In genomic region chr3:6771171-6771570, GRCh38 we compare ENCODE assay signal across 18 cellular contexts.
DNase-seq lines count a peak whose midpoint lies in the region; TF ChIP-seq lines count a peak whose summit lies in the region.
"Had no signal": no experiment of that assay in that cellular context is flagged by ENCODE, and none has a peak within 500 bp of the region (broad histone marks: within the 10 kb centered on the region; RNA-seq: fewer than 3 reads in every experiment).

No MANE protein-coding gene starts in this region.

- H3K4me3 Mint-ChIP-seq in H9, result peak overlapping the region in 1 of 2 experiments; percentile 41; a peak in 2 of 5 replicates
- no peak overlapping the region for H3K4me3 Mint-ChIP-seq in endodermal cell
- H3K4me3 Mint-ChIP-seq: B cell; CD4-positive, CD25-positive, alpha-beta regulatory T cell; CD8-positive, alpha-beta T cell had no signal

- no peak overlapping the region for H2AFZ ChIP-seq in H9 (ENCODE audit: low read length)
- H2AFZ ChIP-seq: GM23338 had no signal

- no peaks in the 10 kb centered on the region for H3K23me2 ChIP-seq in H9 (ENCODE audit: insufficient read length, low read depth, low read length, poor library complexity, severe bottlenecking)

- H4K8ac ChIP-seq in H9 (replicated peaks; ENCODE audit: insufficient read length, low read depth, low read length), result no peak overlapping the region

- no peak overlapping the region for H3K27ac ChIP-seq in H9 (ENCODE audit: insufficient read length, low read depth, low read length)
- H3K27ac ChIP-seq in endodermal cell (ENCODE audit: low read depth, low read length), result peak overlapping the region; percentile 67
- H3K27ac ChIP-seq: BLaER1, C4-2B had no signal

- H3K79me1 ChIP-seq in H9 (ENCODE audit: insufficient read depth, low read depth, low read length, poor library complexity, severe bottlenecking), result no peaks in the 10 kb centered on the region

- no CpG with 5 or more reads among the region's 5 CpGs for WGBS in H9 (ENCODE audit: extremely low coverage, insufficient read length, low lambda C conversion rate)
- WGBS in endodermal cell (ENCODE audit: insufficient coverage in 1 of 2, insufficient read length in 1 of 2), 2 experiments, result 80 to 89% methylated on average over 3 of the region's 5 CpGs

- no peak overlapping the region for H2BK15ac ChIP-seq in H9 (ENCODE audit: low read depth, low read length)

- no peaks in the 10 kb centered on the region for H4K20me1 ChIP-seq in H9 (ENCODE audit: control insufficient read depth, insufficient read depth, insufficient read length)
- H4K20me1 ChIP-seq: BLaER1 had no signal

- no peaks in the 10 kb centered on the region for H3K36me3 ChIP-seq in endodermal cell (ENCODE audit: control insufficient read depth, insufficient read depth, low read length)
- H3K36me3 ChIP-seq: BLaER1 had no signal

- H3K27me3 ChIP-seq in H9 (ENCODE audit: insufficient read depth, low read length) (no peaks in the 10 kb centered on the region), endodermal cell (ENCODE audit: control insufficient read depth, insufficient read depth, low read length, poor library complexity, severe bottlenecking) (no peaks in the 10 kb centered on the region)
- H3K27me3 ChIP-seq: BLaER1 had no signal

- H3K4me2 ChIP-seq in H9 (ENCODE audit: insufficient read depth, insufficient read length, low read length), result peak overlapping the region; percentile 69
- H3K4me2 ChIP-seq: BLaER1, GM23338 had no signal

- no peaks in the 10 kb centered on the region for H3K9me3 ChIP-seq in H9 (ENCODE audit: control insufficient read depth, low read depth, low read length)
- no peaks in the 10 kb centered on the region for H3K9me3 ChIP-seq in endodermal cell (ENCODE audit: control insufficient read depth, low read length)
- H3K9me3 ChIP-seq: BLaER1, Caco-2 had no signal

- DNase-seq in DMS53 (lab: John Stamatoyannopoulos, UW) (peak; percentile 23), DMS53 treated with DMSO at 0.1 percent for 48 hours (lab: John Stamatoyannopoulos, UW; ENCODE audit: unreplicated experiment) (no peak), H9 (no peak), NCI-H774 (lab: John Stamatoyannopoulos, UW) (peak; percentile 8), endodermal cell (no peak), NCI-H345 (lab: John Stamatoyannopoulos, UW) (no peak)
- no peak for DNase-seq in stimulated activated CD4-positive, alpha-beta T cell treated with anti-CD3 and anti-CD28 coated beads, Interleukin-4, amount 100 ng/mL, for 1 hour
- DNase-seq in stimulated activated CD4-positive, alpha-beta T cell treated with anti-CD3 and anti-CD28 coated beads, Interleukin-2, amount 100 ng/mL, for 24 hours, result no peak
- DNase-seq: Caco-2; CD4-positive, CD25-positive, alpha-beta regulatory T cell; CD8-positive, alpha-beta T cell; DMS153; DMS79 treated with DMSO at 0.1 percent for 48 hours; GF-D8 had no signal

- TF ChIP-seq CTCF in H9 (conservative IDR thresholded peaks at IDR 0.05) (no peak), endodermal cell (conservative IDR thresholded peaks at IDR 0.05) (no peak)

- H2BK120ac ChIP-seq in H9 (ENCODE audit: low read depth, low read length, poor library complexity, severe bottlenecking), result no peak overlapping the region

- 0 out of 7 replicates have a peak overlapping the region, but pooled peaks of 1 of the 3 experiments have one; percentile 97 for H3K27ac Mint-ChIP-seq in H9
- no peak overlapping the region for H3K27ac Mint-ChIP-seq in endodermal cell
- H3K27ac Mint-ChIP-seq: B cell; CD4-positive, CD25-positive, alpha-beta regulatory T cell; CD8-positive, alpha-beta T cell had no signal

- no peak overlapping the region for H4K91ac ChIP-seq in H9 (ENCODE audit: insufficient read length, low read depth, low read length)

- H3K4me1 Mint-ChIP-seq in H9 (peaks cover 16 to 22% of the 10 kb centered on the region in 2 experiments), endodermal cell (peaks cover 4% of the 10 kb centered on the region)
- H3K4me1 Mint-ChIP-seq: B cell; CD4-positive, CD25-positive, alpha-beta regulatory T cell had no signal

- no peak overlapping the region for H3K18ac ChIP-seq in H9 (ENCODE audit: insufficient read length, low read depth, low read length)

- H3K9me3 Mint-ChIP-seq in H9 (peaks cover 4 to 5% of the 10 kb centered on the region in 2 experiments; a peak in 4 of 5 replicates), endodermal cell (peaks cover 18% of the 10 kb centered on the region)

- no peak overlapping the region for H3K9ac ChIP-seq in H9 (ENCODE audit: extremely low read depth, insufficient read length, low read length)
- H3K9ac ChIP-seq in endodermal cell (ENCODE audit: extremely low read depth, low read length, poor library complexity, severe bottlenecking), result no peak overlapping the region
- H3K9ac ChIP-seq: BLaER1 had no signal

- no peak overlapping the region for H2BK12ac ChIP-seq in H9 (ENCODE audit: insufficient read length, low read depth, low read length)

- H3K36me3 Mint-ChIP-seq in H9 (ENCODE audit: insufficient read depth in 1 of 3, low read depth in 3 of 3) (peaks cover 4 to 5% (median 5%) of the 10 kb centered on the region in 3 experiments; a peak in 6 of 7 replicates), endodermal cell (ENCODE audit: low read depth) (peaks cover 1% of the 10 kb centered on the region)
- H3K36me3 Mint-ChIP-seq: CD4-positive, CD25-positive, alpha-beta regulatory T cell; CD8-positive, alpha-beta T cell had no signal

- no peak overlapping the region for H2BK20ac ChIP-seq in H9 (ENCODE audit: low read depth, low read length, poor library complexity, severe bottlenecking)

- H3K4ac ChIP-seq in H9 (ENCODE audit: low read depth, low read length), result no peak overlapping the region

- H2BK5ac ChIP-seq in H9 (ENCODE audit: insufficient read length, low read length), result no peak overlapping the region

- H3K14ac ChIP-seq in H9 (ENCODE audit: insufficient read depth, low read length), result no peak overlapping the region

- H3K23ac ChIP-seq in H9 (ENCODE audit: insufficient read length, low read depth, low read length), result no peak overlapping the region

- H3K79me2 ChIP-seq in H9 (ENCODE audit: insufficient read depth, low read length), result no peaks in the 10 kb centered on the region

- H3T11ph ChIP-seq in H9 (ENCODE audit: low read length), result no peak overlapping the region

- H2AK5ac ChIP-seq in H9 (ENCODE audit: insufficient read length, low read length), result no peak overlapping the region

- H4K5ac ChIP-seq in H9 (ENCODE audit: insufficient read length, low read depth, low read length), result no peak overlapping the region

- H3K4me3 ChIP-seq in endodermal cell (ENCODE audit: low read length), result no peak overlapping the region
- H3K4me3 ChIP-seq: BLaER1, GM23338 had no signal

- H3K56ac ChIP-seq in H9 (ENCODE audit: insufficient read length, low read depth, low read length), result no peak overlapping the region

- H3K4me1 ChIP-seq in H9 (ENCODE audit: insufficient read depth, low read length) (peaks cover 2% of the 10 kb centered on the region; the same call in 1 of the 2 replicates), endodermal cell (ENCODE audit: control insufficient read depth, insufficient read depth, low read length) (no peaks in the 10 kb centered on the region)
- H3K4me1 ChIP-seq: BLaER1 had no signal

- H3K27me3 Mint-ChIP-seq in H9 (ENCODE audit: low read depth) (peaks cover 3% of the 10 kb centered on the region; the same call in 1 of the 2 replicates), endodermal cell (ENCODE audit: insufficient read depth) (no peaks in the 10 kb centered on the region)
- H3K27me3 Mint-ChIP-seq: B cell; CD4-positive, CD25-positive, alpha-beta regulatory T cell had no signal

Comparison
In these comparisons a context has a peak if more than half of its experiments do, and no peak if none do; other contexts are left out.
1. DNase-seq: peak in DMS53 (single experiment) and NCI-H774 (single experiment); none in DMS53 treated with DMSO at 0.1 percent for 48 hours (single experiment), H9 (single experiment), endodermal cell (single experiment), stimulated activated CD4-positive, alpha-beta T cell treated with anti-CD3 and anti-CD28 coated beads, Interleukin-4, amount 100 ng/mL, for 1 hour (single experiment), NCI-H345 (single experiment) and stimulated activated CD4-positive, alpha-beta T cell treated with anti-CD3 and anti-CD28 coated beads, Interleukin-2, amount 100 ng/mL, for 24 hours (0 of 2).